10 cellular contexts compared by ENCODE assay signal in the genomic region with DNA sequence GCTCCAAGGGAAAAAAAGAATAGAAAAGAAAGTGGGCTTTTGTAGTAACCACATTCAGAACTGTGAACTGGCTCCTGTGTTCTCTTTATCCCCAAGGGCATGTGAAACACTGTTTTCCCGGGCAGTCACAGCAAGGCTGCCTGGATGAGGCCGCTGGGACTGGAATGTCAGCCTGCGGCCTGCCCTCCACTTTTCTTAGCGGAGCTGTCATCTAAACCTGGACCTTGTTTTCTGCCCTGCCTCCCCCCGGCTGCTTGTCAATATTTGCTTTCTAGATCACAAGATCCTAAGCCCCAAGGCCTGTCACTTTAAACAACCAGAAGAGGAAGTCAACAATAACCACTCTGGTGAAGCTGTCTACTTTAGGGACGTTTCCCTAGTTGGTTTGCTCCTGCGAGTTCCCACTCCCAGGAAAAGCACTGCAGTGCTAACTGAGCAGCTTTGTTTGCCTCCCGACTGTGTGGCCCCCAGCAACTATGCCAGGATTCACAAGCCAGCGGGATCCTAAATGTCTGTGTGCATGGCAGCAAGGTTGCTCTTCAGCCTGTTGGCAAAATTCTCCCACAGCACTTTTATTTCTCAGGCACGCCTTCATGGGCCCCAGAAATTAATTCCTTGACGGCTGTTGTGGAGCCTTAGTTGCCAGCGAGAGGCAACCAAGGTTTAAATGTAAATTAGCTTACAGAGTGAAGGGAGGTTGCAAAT. TPM values are rescaled to one million over a fixed set of nuclear protein-coding genes. Genes with fewer than 3 reads are reported as not detected.
DNase-seq lines count a peak whose midpoint lies in the region; ATAC-seq and TF ChIP-seq lines count a peak whose summit lies in the region.
"Had no signal": no experiment of that assay in that cellular context is flagged by ENCODE, and none has a peak within 500 bp of the region (broad histone marks: within the 10 kb centered on the region; RNA-seq: fewer than 3 reads in every experiment).

No MANE protein-coding gene starts in this region.

- no peaks in the 10 kb centered on the region for H3K9me3 ChIP-seq in neuron (ENCODE audit: low read length)
- H3K9me3 ChIP-seq: neutrophil, SJSA1 had no signal

- H2AFZ ChIP-seq in neuron (ENCODE audit: low read depth, low read length), result peak overlapping the region; percentile 88

- no peaks in the 10 kb centered on the region for H3K36me3 ChIP-seq in neuron (ENCODE audit: insufficient read depth, low read length)
- no peaks in the 10 kb centered on the region for H3K36me3 ChIP-seq in brain microvascular endothelial cell (replicated peaks)
- H3K36me3 ChIP-seq: neutrophil, SJSA1 had no signal

- H3K27me3 ChIP-seq in neuron (ENCODE audit: insufficient read depth, low read length) (no peaks in the 10 kb centered on the region), brain microvascular endothelial cell (replicated peaks) (no peaks in the 10 kb centered on the region)
- H3K27me3 ChIP-seq: neutrophil, SJSA1 had no signal

- DNase-seq in COLO668 (lab: John Stamatoyannopoulos, UW; ENCODE audit: unreplicated experiment) (peak; percentile 68), NCI-H526 (lab: John Stamatoyannopoulos, UW) (peak; percentile 4 to 39), fibroblast of the aortic adventitia (ENCODE audit: low read depth) (peak; percentile 13), brain microvascular endothelial cell (no peak), NOMO-1 (lab: John Stamatoyannopoulos, UW; ENCODE audit: unreplicated experiment in 2 of 2) (no peak), omental fat pad (ENCODE audit: low spot score) (no peak)

- TF ChIP-seq CTCF in fibroblast of the aortic adventitia (IDR thresholded peaks at IDR 0.05; ENCODE audit: insufficient read depth, low read length) (no peak), brain microvascular endothelial cell (IDR thresholded peaks at IDR 0.05; ENCODE audit: low read depth, low read length, missing control alignments) (no peak), omental fat pad (IDR thresholded peaks at IDR 0.05) (no peak)

- H3K4me1 ChIP-seq in neuron (ENCODE audit: insufficient read depth, low read length), result peaks cover 14% of the 10 kb centered on the region

- in situ Hi-C loops in brain microvascular endothelial cell (cut with HindIII; ENCODE audit: low pct_ligation_motif_present, low sequenced_read_pairs), result no loop called here

- no peak overlapping the region for H3K4me3 ChIP-seq in fibroblast of the aortic adventitia (ENCODE audit: low read depth, low read length)
- peak overlapping the region; percentile 8 for H3K4me3 ChIP-seq in neuron (ENCODE audit: low read length)
- H3K4me3 ChIP-seq in brain microvascular endothelial cell (ENCODE audit: low read depth, low read length), result no peak overlapping the region
- H3K4me3 ChIP-seq: SJSA1 had no signal

- no peak overlapping the region for H3K27ac ChIP-seq in brain microvascular endothelial cell
- H3K27ac ChIP-seq: neutrophil, SJSA1 had no signal

- ATAC-seq in HG02884 (IDR thresholded peaks at IDR 0.05; ENCODE audit: unreplicated experiment) (no peak), omental fat pad (ENCODE audit: low FRiP score) (no peak)

RNA-seq across cellular contexts. Expression of gene SOWAHC, which starts 30.6 kb away (rescaled TPM):
- 9.3 and 14.6 TPM in 2 replicates for total RNA-seq in fibroblast of the aortic adventitia (ENCODE audit: low replicate concordance)
- 10 to 100 TPM in 2 of 4 donors, 1 to 10 TPM in 2; 8.5 to 16.3 (median 12.3) TPM for total RNA-seq in omental fat pad

RNA-seq across cellular contexts. Expression of gene SEPTIN10, which starts 31.0 kb away (rescaled TPM):
- total RNA-seq in fibroblast of the aortic adventitia (ENCODE audit: low replicate concordance), result 137 and 145 TPM in 2 replicates
- 100 to 1,000 TPM in 1 of 4 donors, 10 to 100 TPM in 3; 55.0 to 116 (median 75.1) TPM for total RNA-seq in omental fat pad

Comparison
In these comparisons a context has a peak if more than half of its experiments do, and no peak if none do; other contexts are left out.
1. DNase-seq: peak in COLO668 (single experiment), NCI-H526 (2 of 2) and fibroblast of the aortic adventitia (single experiment); none in brain microvascular endothelial cell (single experiment), NOMO-1 (0 of 2) and omental fat pad (single experiment).